8 cellular contexts compared by ENCODE assay signal in the genomic region with DNA sequence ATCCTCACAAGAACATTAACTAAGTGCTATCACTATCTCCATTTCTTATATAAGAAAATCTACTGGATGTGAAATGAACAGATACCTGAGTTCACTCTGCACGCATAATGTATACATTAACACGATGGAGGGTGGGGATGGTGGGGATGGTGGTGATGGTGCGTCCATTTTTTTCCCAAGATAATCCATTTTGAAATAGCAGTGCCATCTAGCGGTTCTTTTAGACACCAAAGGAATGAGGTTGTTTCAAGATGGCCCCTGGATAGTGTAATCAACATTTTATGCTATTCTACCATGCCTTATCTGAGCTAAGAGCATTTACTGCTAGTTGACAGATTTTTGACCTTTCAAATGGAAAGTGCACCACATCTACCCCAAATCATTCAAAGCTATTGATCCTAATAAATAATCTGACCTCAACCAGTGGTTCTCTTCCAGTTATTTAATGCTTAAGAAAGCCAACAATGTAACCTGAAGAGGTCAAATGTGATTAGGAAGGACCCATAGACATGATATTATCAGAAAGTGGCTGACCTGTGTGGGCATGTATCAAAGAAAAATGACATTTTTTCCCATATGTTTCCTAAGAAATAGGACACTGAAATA.
A peak's percentile ranks its signal among the peaks of the same experiment; 100 is the strongest.
DNase-seq lines count a peak whose midpoint lies in the region; ATAC-seq, FAIRE-seq and TF ChIP-seq lines count a peak whose summit lies in the region.

No MANE protein-coding gene starts in this region.

- FAIRE-seq in H54 (lab: Jason Lieb, UNC) = peak; percentile 99

- ATAC-seq in esophagus mucosa (peak; percentile 15), GM21381 (IDR thresholded peaks at IDR 0.05; ENCODE audit: unreplicated experiment) (no peak)

- TF ChIP-seq POLR2A in H54 (IDR thresholded peaks at IDR 0.05; ENCODE audit: low read depth, low read length) = no peak

- DNase-seq in ELF-1 (ENCODE audit: low read depth, low spot score) (peak; percentile 38), H54 (ENCODE audit: insufficient read length, low spot score) (no peak), NCI-H526 (lab: John Stamatoyannopoulos, UW) (peak; percentile 87 to 97), stromal cell of bone marrow (ENCODE audit: low read depth) (peak; percentile 17), COLO668 (lab: John Stamatoyannopoulos, UW; ENCODE audit: unreplicated experiment) (no peak), DMS79 (lab: John Stamatoyannopoulos, UW) (no peak)

Comparison
In these comparisons a context has a peak if more than half of its experiments do, and no peak if none do; other contexts are left out.
1. DNase-seq: peak in ELF-1 (single experiment), NCI-H526 (2 of 2) and stromal cell of bone marrow (single experiment); none in H54 (single experiment), COLO668 (single experiment) and DMS79 (single experiment).